8 cellular contexts compared by ENCODE assay signal in genomic region chr6:90296346-90297123, GRCh38. TPM values are rescaled to one million over a fixed set of nuclear protein-coding genes. Genes with fewer than 3 reads are reported as not detected.
A peak's percentile ranks its signal among the peaks of the same experiment; 100 is the strongest.
DNase-seq lines count a peak whose midpoint lies in the region; ATAC-seq and TF ChIP-seq lines count a peak whose summit lies in the region.

BACH2 (minus strand) TSS chr6:90296843; CDS start chr6:90008844, 287,999 bp downstream.

- H3K27ac ChIP-seq in HEK293 (ENCODE audit: extremely low read depth, low read depth, low read length): peak within 1 kb of the TSS; percentile 70; the same call in 1 of the 2 replicates
- peak within 1 kb of the TSS; percentile 67 for H3K27ac ChIP-seq in SU-DHL-6 (ENCODE audit: low read depth, low read length)
- H3K27ac ChIP-seq in heart left ventricle: peak within 1 kb of the TSS; percentile 67 to 93 (median 84)
- H3K27ac ChIP-seq in parathyroid adenoma: peak within 1 kb of the TSS; percentile 70
- H3K27ac ChIP-seq in tibial artery: peak within 1 kb of the TSS; percentile 74

- POLR2A ChIA-PET in HEK293 (lab: Yijun Ruan, JAX): interaction anchor here (0.6 to 1.9 kb wide), 9 partner anchors 12 to 182 kb away, joined by 3 to 15 read pairs (median 4); no protein-coding TSS in a partner anchor
- POLR2A ChIA-PET in activated naive CD8-positive, alpha-beta T cell treated with anti-CD3 and anti-CD28 coated beads, Interleukin-2, amount 10 ng/mL, durations not matched to agents 7 days and 5 days (lab: Charles Lee): interaction anchor here (0.9 to 2.4 kb wide), 22 partner anchors 9 to 467 kb away, joined by 3 to 15 read pairs (median 4); partner anchors contain the start of gene CASP8AP2

- no peaks in the 10 kb centered on the region for H4K20me1 ChIP-seq in SU-DHL-6 (ENCODE audit: low read depth, low read length)

- no peaks in the 10 kb centered on the region for H3K9me3 ChIP-seq in HEK293 (ENCODE audit: control insufficient read depth, insufficient read depth, low read depth, low read length)
- no peaks in the 10 kb centered on the region for H3K9me3 ChIP-seq in SU-DHL-6 (ENCODE audit: insufficient read depth, low read length)
- no peaks in the 10 kb centered on the region for H3K9me3 ChIP-seq in heart left ventricle
- no peaks in the 10 kb centered on the region for H3K9me3 ChIP-seq in parathyroid adenoma (ENCODE audit: control insufficient read depth, low read length)
- no peaks in the 10 kb centered on the region for H3K9me3 ChIP-seq in tibial artery

- H3F3A ChIP-seq in SU-DHL-6 (ENCODE audit: insufficient read depth): peaks cover 17% of the 10 kb centered on the region

- peaks cover 5% of the 10 kb centered on the region for H3K27me3 Mint-ChIP-seq in activated naive CD8-positive, alpha-beta T cell treated with anti-CD3 and anti-CD28 coated beads, Interleukin-2, amount 10 ng/mL, durations not matched to agents 7 days and 5 days

- H3K9me2 ChIP-seq in SU-DHL-6 (replicated peaks; ENCODE audit: insufficient read depth, low read length): no peaks in the 10 kb centered on the region

- TF ChIP-seq POLR2A in heart left ventricle (IDR thresholded peaks at IDR 0.05): peak in 1 of 2 donors; percentile 49

- H3K27me3 ChIP-seq in SU-DHL-6 (ENCODE audit: low read length): no peaks in the 10 kb centered on the region
- H3K27me3 ChIP-seq in heart left ventricle: peaks cover 0 to 30% (median 0%) of the 10 kb centered on the region in 9 donors
- no peaks in the 10 kb centered on the region for H3K27me3 ChIP-seq in parathyroid adenoma (ENCODE audit: control insufficient read depth, insufficient read depth, low read length)
- H3K27me3 ChIP-seq in tibial artery: no peaks in the 10 kb centered on the region

- H3K4me1 Mint-ChIP-seq in activated naive CD8-positive, alpha-beta T cell treated with anti-CD3 and anti-CD28 coated beads, Interleukin-2, amount 10 ng/mL, durations not matched to agents 7 days and 5 days: peaks cover 24% of the 10 kb centered on the region

- peaks cover 26% of the 10 kb centered on the region; the same call in 1 of the 2 replicates for H3K79me2 ChIP-seq in SU-DHL-6 (ENCODE audit: insufficient read depth, low read length)
- H3K79me2 ChIP-seq in parathyroid adenoma: peaks cover 6% of the 10 kb centered on the region

- 0 to 1% (median 0%) methylated on average over 22 to 112 of the region's 112 CpGs for WGBS in heart left ventricle, 4 donors

- peak within 1 kb of the TSS; percentile 90 for H3K4me2 ChIP-seq in SU-DHL-6 (ENCODE audit: low read depth, low read length, poor library complexity, severe bottlenecking)
- peak within 1 kb of the TSS; percentile 88 for H3K4me2 ChIP-seq in parathyroid adenoma (ENCODE audit: low read length)

- intact Hi-C loops in heart left ventricle (cut with DNase I): loop anchor here (2.0 to 10.0 kb wide), 18 partner anchors 62 to 352 kb away; no protein-coding TSS in a partner anchor
- intact Hi-C loops in tibial artery (cut with DNase I; ENCODE audit: low total_unique reads): loop anchor here (5.0 to 10.0 kb wide), 4 partner anchors 68 to 322 kb away; no protein-coding TSS in a partner anchor

- ATAC-seq in activated naive CD8-positive, alpha-beta T cell treated with anti-CD3 and anti-CD28 coated beads, Interleukin-2, amount 10 ng/mL, durations not matched to agents 7 days and 5 days (ENCODE audit: low read depth): peak; percentile 67
- peak; percentile 76 to 83 (median 82) for ATAC-seq in heart left ventricle

- peak within 1 kb of the TSS; percentile 58 for H2AFZ ChIP-seq in SU-DHL-6 (ENCODE audit: low read depth, low read length, severe bottlenecking)
- H2AFZ ChIP-seq in parathyroid adenoma: peak within 1 kb of the TSS; percentile 91

- H3K36me3 Mint-ChIP-seq in activated naive CD8-positive, alpha-beta T cell treated with anti-CD3 and anti-CD28 coated beads, Interleukin-2, amount 10 ng/mL, durations not matched to agents 7 days and 5 days: peaks cover 5% of the 10 kb centered on the region

- H3K4me1 ChIP-seq in HEK293 (ENCODE audit: control insufficient read depth, insufficient read depth, low read length): no peaks in the 10 kb centered on the region; the same call in 1 of the 2 replicates
- peaks cover 0 to 17% (median 7%) of the 10 kb centered on the region in 12 donors for H3K4me1 ChIP-seq in heart left ventricle
- H3K4me1 ChIP-seq in parathyroid adenoma: peaks cover 20% of the 10 kb centered on the region
- H3K4me1 ChIP-seq in tibial artery: peaks cover 0 to 25% (median 9%) of the 10 kb centered on the region in 4 donors

- H3K36me3 ChIP-seq in HEK293 (ENCODE audit: control insufficient read depth in 2 of 2, insufficient read depth in 1 of 2, low read length in 2 of 2) (no peaks in the 10 kb centered on the region), SU-DHL-6 (ENCODE audit: low read length) (no peaks in the 10 kb centered on the region), heart left ventricle (no peaks in the 10 kb centered on the region), parathyroid adenoma (ENCODE audit: control insufficient read depth, insufficient read depth, low read length) (no peaks in the 10 kb centered on the region), tibial artery (no peaks in the 10 kb centered on the region)

- H3K27ac Mint-ChIP-seq in activated naive CD8-positive, alpha-beta T cell treated with anti-CD3 and anti-CD28 coated beads, Interleukin-2, amount 10 ng/mL, durations not matched to agents 7 days and 5 days: peak within 1 kb of the TSS; percentile 91

- CTCF ChIA-PET in HEK293 (lab: Yijun Ruan, JAX): interaction anchor here (0.9 to 2.7 kb wide), 5 partner anchors 11 to 182 kb away, joined by 3 to 18 read pairs (median 4); no protein-coding TSS in a partner anchor

- H3K9me3 Mint-ChIP-seq in activated naive CD8-positive, alpha-beta T cell treated with anti-CD3 and anti-CD28 coated beads, Interleukin-2, amount 10 ng/mL, durations not matched to agents 7 days and 5 days: no peaks in the 10 kb centered on the region

- peak within 1 kb of the TSS; percentile 73 for H3K9ac ChIP-seq in SU-DHL-6 (ENCODE audit: low read length)
- peak within 1 kb of the TSS; percentile 55 for H3K9ac ChIP-seq in parathyroid adenoma

- H3K4me3 Mint-ChIP-seq in activated naive CD8-positive, alpha-beta T cell treated with anti-CD3 and anti-CD28 coated beads, Interleukin-2, amount 10 ng/mL, durations not matched to agents 7 days and 5 days: peak within 1 kb of the TSS; percentile 93

- DNase-seq in EL (peak; percentile 88), MV-4-11 (lab: John Stamatoyannopoulos, UW) (peak; percentile 38), heart left ventricle (peak; percentile 90 to 92 (median 91)), tibial artery (peak; percentile 89 to 91)
- peak; percentile 90 for DNase-seq in activated naive CD8-positive, alpha-beta T cell treated with anti-CD3 and anti-CD28 coated beads, Interleukin-2, amount 10 ng/mL, durations not matched to agents 7 days and 5 days

- peak within 1 kb of the TSS; percentile 82 for H3K4me3 ChIP-seq in HEK293 (ENCODE audit: low read depth, low read length)
- H3K4me3 ChIP-seq in SU-DHL-6 (ENCODE audit: insufficient read depth, low read length, poor library complexity, severe bottlenecking): peak within 1 kb of the TSS; percentile 69
- peak within 1 kb of the TSS; percentile 66 to 93 (median 80) for H3K4me3 ChIP-seq in heart left ventricle
- H3K4me3 ChIP-seq in parathyroid adenoma (ENCODE audit: low read depth, low read length): peak within 1 kb of the TSS; percentile 66
- peak within 1 kb of the TSS; percentile 68 to 77 for H3K4me3 ChIP-seq in tibial artery

- TF ChIP-seq CTCF in HEK293 (tag by site-specific recombination; IDR thresholded peaks at IDR 0.05): no peak
- TF ChIP-seq CTCF in SU-DHL-6 (IDR thresholded peaks at IDR 0.05; ENCODE audit: insufficient read depth, low read length, poor library complexity, severe bottlenecking): no peak
- peak in 6 of 12 donors; percentile 11 to 34 (median 24) for TF ChIP-seq CTCF in heart left ventricle (IDR thresholded peaks at IDR 0.05)
- TF ChIP-seq CTCF in parathyroid adenoma (IDR thresholded peaks at IDR 0.05): no peak
- TF ChIP-seq CTCF in tibial artery (IDR thresholded peaks at IDR 0.05): no peak

TF ChIP-seq in HEK293, 187 proteins besides CTCF, POLR2A, EP300 and RAD21 (continues in another document):
- TF ChIP-seq EGR2 (tag by site-specific recombination; IDR thresholded peaks at IDR 0.05; ENCODE audit: low read depth): peak; percentile 44; the same call in 1 of the 2 replicates
- TF ChIP-seq PRDM6 (tag by site-specific recombination; IDR thresholded peaks at IDR 0.05): 0 out of 2 replicates have a peak, but pooled peaks have one; percentile 12
- peak; percentile 90 for TF ChIP-seq OSR2 (tag by site-specific recombination; IDR thresholded peaks at IDR 0.05)
- TF ChIP-seq ZBTB20 (tag by site-specific recombination; IDR thresholded peaks at IDR 0.05): peak; percentile 93
- TF ChIP-seq GLI4 (tag by site-specific recombination; IDR thresholded peaks at IDR 0.05): no peak
- peak; percentile 66; the same call in 1 of the 2 replicates for TF ChIP-seq ZSCAN30 (tag by site-specific recombination; IDR thresholded peaks at IDR 0.05)
- peak; percentile 67; the same call in 1 of the 2 replicates for TF ChIP-seq ZNF610 (tag by site-specific recombination; IDR thresholded peaks at IDR 0.05; ENCODE audit: borderline replicate concordance)

RNA-seq across cellular contexts. Expression of gene BACH2, which starts in this region (rescaled TPM):
- 10 to 100 TPM; 61.7 to 65.8 TPM for total RNA-seq in activated naive CD8-positive, alpha-beta T cell treated with anti-CD3 and anti-CD28 coated beads, Interleukin-2, amount 10 ng/mL, durations not matched to agents 7 days and 5 days
- 1 to 10 TPM in 8 of 9 donors, under 1 TPM in 1; 0.76 to 8.4 (median 4.0) TPM for total RNA-seq in heart left ventricle
- polyA plus RNA-seq in heart left ventricle: under 1 TPM; 0.23 to 0.24 TPM

Comparison
In these comparisons a context has a peak if more than half of its experiments do, and no peak if none do; other contexts are left out.
1. Peak in every context shown above with its lines: DNase-seq, ATAC-seq, H3K4me3 ChIP-seq and H3K27ac ChIP-seq.
2. RNA of gene BACH2 (total RNA-seq): 61.7 to 65.8 TPM in activated naive CD8-positive, alpha-beta T cell treated with anti-CD3 and anti-CD28 coated beads, Interleukin-2, amount 10 ng/mL, durations not matched to agents 7 days and 5 days; 0.76 to 8.4 TPM in heart left ventricle; every median in the first group is over 4 times any median in the second.
3. DNase-seq: peak in every context shown above with its lines; median percentile 91 in heart left ventricle; 90 in activated naive CD8-positive, alpha-beta T cell treated with anti-CD3 and anti-CD28 coated beads, Interleukin-2, amount 10 ng/mL, durations not matched to agents 7 days and 5 days; 90 in tibial artery; 88 in EL; 38 in MV-4-11.